ENCODE assay signal across 10 cellular contexts in the genomic region with DNA sequence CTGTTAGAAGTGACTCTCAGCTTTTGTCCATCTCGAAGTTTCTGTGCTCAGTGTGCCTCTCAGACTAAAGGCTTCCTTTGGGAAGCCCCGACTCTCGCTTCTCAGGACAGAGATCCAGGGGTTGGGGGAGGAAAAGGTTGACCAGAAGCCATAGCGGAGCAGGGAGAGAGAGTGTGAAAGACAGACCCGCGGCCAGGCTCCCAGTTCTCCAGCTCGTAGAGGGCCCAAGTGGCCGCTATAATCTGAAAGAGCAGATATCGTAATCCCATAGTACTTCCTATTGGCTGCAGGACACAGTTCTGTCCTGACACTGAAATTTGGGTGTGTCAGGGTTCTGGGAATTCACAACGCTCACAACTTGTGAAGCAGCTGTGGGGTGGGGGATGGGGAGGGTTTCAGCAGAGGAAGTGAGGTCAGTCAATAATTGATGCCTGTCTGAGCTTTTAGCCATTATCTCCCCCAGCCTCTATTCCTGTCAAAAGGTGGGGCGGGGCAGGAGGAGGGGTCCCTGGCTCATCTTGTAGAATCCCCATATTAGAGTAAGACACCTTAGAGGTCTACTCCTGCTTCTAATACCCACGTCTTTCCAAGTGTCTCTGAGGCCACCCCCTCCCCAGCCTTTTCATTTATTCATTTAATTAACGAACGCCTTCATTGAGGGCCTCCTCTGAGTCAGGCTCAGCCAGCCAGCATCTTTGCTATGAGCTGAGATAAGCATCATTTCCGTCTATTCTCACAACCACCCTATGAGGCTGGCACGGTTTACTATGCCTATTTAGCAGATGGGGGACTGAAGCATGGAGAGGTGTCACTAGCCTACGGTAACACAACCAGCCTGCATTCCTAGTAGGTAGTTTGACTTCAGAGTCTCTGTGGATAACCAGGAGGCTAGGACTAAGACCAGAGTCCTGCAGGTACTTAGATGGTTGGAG. TPM values are rescaled to one million over a fixed set of nuclear protein-coding genes. Genes with fewer than 3 reads are reported as not detected.
DNase-seq lines count a peak whose midpoint lies in the region; ATAC-seq and TF ChIP-seq lines count a peak whose summit lies in the region.
"Had no signal": no experiment of that assay in that cellular context is flagged by ENCODE, and none has a peak within 500 bp of the region (broad histone marks: within the 10 kb centered on the region; RNA-seq: fewer than 3 reads in every experiment).

No MANE protein-coding gene starts in this region.

- no peak for TF ChIP-seq CTCF in ascending aorta (IDR thresholded peaks at IDR 0.05)

- CTCF ChIA-PET in activated naive CD4-positive, alpha-beta T cell treated with anti-CD3 and anti-CD28 coated beads, Interleukin-2, amount 10 ng/mL, durations not matched to agents 7 days and 5 days (lab: Charles Lee), result interaction anchor here (1.0 to 1.3 kb wide), 2 partner anchors 16 to 120 kb away, joined by 3 read pairs; no protein-coding TSS in a partner anchor

- intact Hi-C loops in ascending aorta (cut with DNase I), result no loop called here
- intact Hi-C loops in right cardiac atrium (cut with DNase I), result loop anchor here in 1 of 4 donors (10.0 kb wide), 1 partner anchor 169 kb away; a partner anchor contains a TSS

- H3K27me3 ChIP-seq in ascending aorta (no peaks in the 10 kb centered on the region), right cardiac atrium (ENCODE audit: control insufficient read depth, insufficient read depth) (no peaks in the 10 kb centered on the region), skeletal muscle tissue (ENCODE audit: control insufficient read depth in 3 of 3, insufficient read depth in 3 of 3, low read length in 3 of 3) (peaks cover 6 to 27% (median 14%) of the 10 kb centered on the region in 3 donors)

- H3K4me1 ChIP-seq in ascending aorta (peaks cover 0 to 2% of the 10 kb centered on the region in 2 donors), right cardiac atrium (ENCODE audit: control insufficient read depth, insufficient read depth, low read length) (peaks cover 17% of the 10 kb centered on the region), skeletal muscle tissue (ENCODE audit: control insufficient read depth in 3 of 3, insufficient read depth in 3 of 3, low read length in 3 of 3) (peaks cover 37 to 45% (median 44%) of the 10 kb centered on the region in 3 donors)

- H3K36me3 Mint-ChIP-seq in activated naive CD4-positive, alpha-beta T cell treated with anti-CD3 and anti-CD28 coated beads, Interleukin-2, amount 10 ng/mL, durations not matched to agents 7 days and 5 days, result no peaks in the 10 kb centered on the region

- H3K27me3 Mint-ChIP-seq in activated naive CD4-positive, alpha-beta T cell treated with anti-CD3 and anti-CD28 coated beads, Interleukin-2, amount 10 ng/mL, durations not matched to agents 7 days and 5 days, result peaks cover 56% of the 10 kb centered on the region

- ATAC-seq in right cardiac atrium, result peak; percentile 87 to 91

- peaks cover 0 to 3% of the 10 kb centered on the region in 2 donors for H3K9me3 ChIP-seq in ascending aorta
- H3K9me3 ChIP-seq in right cardiac atrium (ENCODE audit: control insufficient read depth, low read length), result no peaks in the 10 kb centered on the region
- H3K9me3 ChIP-seq in skeletal muscle tissue (ENCODE audit: control insufficient read depth in 3 of 3, low read length in 3 of 3), result no peaks in the 10 kb centered on the region

- H3K27ac ChIP-seq in ascending aorta, result peak overlapping the region; percentile 63 to 82
- peak overlapping the region; percentile 95 for H3K27ac ChIP-seq in right cardiac atrium (ENCODE audit: low read length)
- peak overlapping the region; percentile 92 for H3K27ac ChIP-seq in skeletal muscle tissue (ENCODE audit: low read depth, low read length)

- DNase-seq in GM04504 (ENCODE audit: low read depth), result peak; percentile 56
- peak in 1 of 2 donors; percentile 84 for DNase-seq in ascending aorta (ENCODE audit: low spot score in 2 of 2)
- DNase-seq in right cardiac atrium, result peak; percentile 89 to 96 (median 91)
- DNase-seq in activated naive CD4-positive, alpha-beta T cell treated with anti-CD3 and anti-CD28 coated beads, Interleukin-2, amount 10 ng/mL, durations not matched to agents 7 days and 5 days, result no peak
- no peak for DNase-seq in iPS-NIHi11 (ENCODE audit: low spot score)
- DNase-seq in stimulated activated naive CD4-positive, alpha-beta T cell treated with Interleukin-2 at 50 U/mL for 16 hours (lab: John Stamatoyannopoulos, UW), result no peak
- DNase-seq in cerebellum (ENCODE audit: low spot score), result no peak
- DNase-seq: activated B cell treated with CpG ODN at 0.5 μM for 24 hours had no signal

- peaks cover 2% of the 10 kb centered on the region for H3K4me1 Mint-ChIP-seq in activated naive CD4-positive, alpha-beta T cell treated with anti-CD3 and anti-CD28 coated beads, Interleukin-2, amount 10 ng/mL, durations not matched to agents 7 days and 5 days
- H3K4me1 Mint-ChIP-seq: activated B cell treated with CpG ODN at 0.5 μM for 24 hours had no signal

- 33% methylated on average over 17 of the region's 17 CpGs for WGBS in right cardiac atrium

- H3K27ac Mint-ChIP-seq in activated naive CD4-positive, alpha-beta T cell treated with anti-CD3 and anti-CD28 coated beads, Interleukin-2, amount 10 ng/mL, durations not matched to agents 7 days and 5 days, result no peak overlapping the region
- H3K27ac Mint-ChIP-seq: activated B cell treated with CpG ODN at 0.5 μM for 24 hours had no signal

- no peak overlapping the region for H3K4me3 Mint-ChIP-seq in activated naive CD4-positive, alpha-beta T cell treated with anti-CD3 and anti-CD28 coated beads, Interleukin-2, amount 10 ng/mL, durations not matched to agents 7 days and 5 days
- H3K4me3 Mint-ChIP-seq: activated B cell treated with CpG ODN at 0.5 μM for 24 hours had no signal

- peak overlapping the region; percentile 23 to 51 (median 47) for H3K9ac ChIP-seq in skeletal muscle tissue (ENCODE audit: low read depth in 1 of 3, low read length in 3 of 3)

- H3K9me3 Mint-ChIP-seq in activated naive CD4-positive, alpha-beta T cell treated with anti-CD3 and anti-CD28 coated beads, Interleukin-2, amount 10 ng/mL, durations not matched to agents 7 days and 5 days, result no peaks in the 10 kb centered on the region
- H3K9me3 Mint-ChIP-seq: activated B cell treated with CpG ODN at 0.5 μM for 24 hours had no signal

- H3K4me3 ChIP-seq in ascending aorta, result no peak overlapping the region
- H3K4me3 ChIP-seq in right cardiac atrium (ENCODE audit: low read length), result peak overlapping the region; percentile 91
- peak overlapping the region; percentile 17 to 58 (median 43) for H3K4me3 ChIP-seq in skeletal muscle tissue (ENCODE audit: low read length in 3 of 3)

- H3K36me3 ChIP-seq in ascending aorta (no peaks in the 10 kb centered on the region), skeletal muscle tissue (ENCODE audit: control insufficient read depth in 3 of 3, insufficient read depth in 3 of 3, low read length in 3 of 3) (no peaks in the 10 kb centered on the region)

RNA-seq across cellular contexts. Expression of a gene that starts 1.5 kb away (rescaled TPM):
- 308 TPM for total RNA-seq in ascending aorta
- 10 to 100 TPM; 19.8 to 38.8 (median 28.7) TPM for total RNA-seq in right cardiac atrium
- 18.7 TPM for polyA plus RNA-seq in right cardiac atrium
- total RNA-seq in skeletal muscle tissue, result 56.9 TPM
- 12.3 TPM for total RNA-seq in cerebellum
- total RNA-seq: activated B cell treated with CpG ODN at 0.5 μM for 24 hours had no signal
- polyA plus RNA-seq: keratinocyte had no signal

RNA-seq across cellular contexts. Expression of a gene that starts 17.9 kb away (rescaled TPM):
- total RNA-seq in ascending aorta, result not detected
- total RNA-seq in right cardiac atrium, result not detected
- not detected for polyA plus RNA-seq in right cardiac atrium
- not detected for total RNA-seq in skeletal muscle tissue
- 0.09 TPM for total RNA-seq in cerebellum
- total RNA-seq: activated B cell treated with CpG ODN at 0.5 μM for 24 hours had no signal
- polyA plus RNA-seq: keratinocyte had no signal

RNA-seq across cellular contexts. Expression of a gene that starts 45.7 kb away (rescaled TPM):
- total RNA-seq in ascending aorta (18.7 TPM), right cardiac atrium (10 to 100 TPM; 14.6 to 19.4 (median 16.3) TPM), skeletal muscle tissue (8.4 TPM), cerebellum (36.5 TPM)
- 15.2 TPM for polyA plus RNA-seq in right cardiac atrium

RNA-seq across cellular contexts. Expression of a gene that starts 57.3 kb away (rescaled TPM):
- total RNA-seq in ascending aorta (not detected), right cardiac atrium (under 1 TPM; 0.25 to 0.39 (median 0.28) TPM), skeletal muscle tissue (1.0 TPM), cerebellum (1.3 TPM)
- 0.18 TPM for polyA plus RNA-seq in right cardiac atrium
- polyA plus RNA-seq: keratinocyte had no signal

Comparison
In these comparisons a context has a peak if more than half of its experiments do, and no peak if none do; other contexts are left out.
1. DNase-seq: peak in GM04504 (single experiment) and right cardiac atrium (3 of 3); none in activated naive CD4-positive, alpha-beta T cell treated with anti-CD3 and anti-CD28 coated beads, Interleukin-2, amount 10 ng/mL, durations not matched to agents 7 days and 5 days (single experiment), iPS-NIHi11 (single experiment), stimulated activated naive CD4-positive, alpha-beta T cell treated with Interleukin-2 at 50 U/mL for 16 hours (single experiment) and cerebellum (single experiment).
2. H3K4me3 ChIP-seq: peak in right cardiac atrium (single experiment) and skeletal muscle tissue (3 of 3); none in ascending aorta (0 of 2).
3. Peak in every context shown above with its lines, with median percentiles within 50 percentile points of each other: H3K27ac ChIP-seq.